In genomic region chr17:27654654-27655524, GRCh38 we compare ENCODE assay signal across 8 cellular contexts. TPM values are rescaled to one million over a fixed set of nuclear protein-coding genes. Genes with fewer than 3 reads are reported as not detected.
DNase-seq lines count a peak whose midpoint lies in the region; ATAC-seq and TF ChIP-seq lines count a peak whose summit lies in the region.

No MANE protein-coding gene starts in this region.

- in situ Hi-C loops in SK-MEL-5 (cut with HindIII; ENCODE audit: low pct_unique_long_range_greater_than_20kb, low sequenced_read_pairs), result no loop called here

- H3K4me1 ChIP-seq in Loucy (ENCODE audit: insufficient read depth, low read length, poor library complexity, severe bottlenecking), result peaks cover 9% of the 10 kb centered on the region
- no peaks in the 10 kb centered on the region for H3K4me1 ChIP-seq in prostate gland (replicated peaks)

- H2AFZ ChIP-seq in Loucy (ENCODE audit: low read length), result peak overlapping the region; percentile 97

- H3K27ac ChIP-seq in prostate gland, result no peak overlapping the region

- H3K9me2 ChIP-seq in Loucy (replicated peaks; ENCODE audit: low read depth, low read length), result no peaks in the 10 kb centered on the region

- no peaks in the 10 kb centered on the region for H3F3A ChIP-seq in Loucy (ENCODE audit: low read depth)

- peak; percentile 96 for DNase-seq in D341Med (ENCODE audit: low spot score)
- DNase-seq in SK-MEL-5 (ENCODE audit: low read depth, low spot score), result peak; percentile 83
- peak; percentile 13 to 51 (median 38) for DNase-seq in activated naive CD4-positive, alpha-beta T cell (lab: John Stamatoyannopoulos, UW)
- DNase-seq in head of caudate nucleus, result peak; percentile 31 to 90 (median 78)
- DNase-seq in prostate gland (ENCODE audit: low spot score), result peak; percentile 36

- no peaks in the 10 kb centered on the region for H3K9me3 ChIP-seq in Loucy (ENCODE audit: insufficient read depth, low read depth, low read length)
- no peaks in the 10 kb centered on the region for H3K9me3 ChIP-seq in prostate gland

- H3K36me3 ChIP-seq in Loucy (ENCODE audit: insufficient read depth, low read length) (no peaks in the 10 kb centered on the region), prostate gland (no peaks in the 10 kb centered on the region)

- WGBS in prostate gland, result 48% methylated on average over 34 of the region's 34 CpGs

- no peaks in the 10 kb centered on the region for H4K20me1 ChIP-seq in Loucy (ENCODE audit: insufficient read depth, low read length, poor library complexity, severe bottlenecking)

- no peaks in the 10 kb centered on the region for H3K79me2 ChIP-seq in Loucy (ENCODE audit: insufficient read depth, low read length)

- intact Hi-C loops in head of caudate nucleus (cut with DNase I) (no loop called here), prostate gland (cut with DNase I) (loop anchor here (2.0 kb wide), 1 partner anchor 102 kb away; no protein-coding TSS in a partner anchor)

- no peak overlapping the region for H3K9ac ChIP-seq in Loucy (ENCODE audit: low read depth, low read length, poor library complexity, severe bottlenecking)

- H3K4me3 ChIP-seq in Loucy (ENCODE audit: low read length, poor library complexity, severe bottlenecking), result no peak overlapping the region
- no peak overlapping the region for H3K4me3 ChIP-seq in prostate gland

- H3K27me3 ChIP-seq in Loucy (ENCODE audit: insufficient read depth, low read length, poor library complexity, severe bottlenecking) (no peaks in the 10 kb centered on the region), prostate gland (replicated peaks; ENCODE audit: insufficient read depth) (no peaks in the 10 kb centered on the region)

- ATAC-seq in GM21576 (IDR thresholded peaks at IDR 0.05; ENCODE audit: unreplicated experiment) (peak; percentile 63), HG03039 (IDR thresholded peaks at IDR 0.05; ENCODE audit: unreplicated experiment) (no peak)

- no peak overlapping the region for H3K4me2 ChIP-seq in Loucy (ENCODE audit: low read depth, low read length, poor library complexity, severe bottlenecking)

- TF ChIP-seq CTCF in Loucy (conservative IDR thresholded peaks at IDR 0.05; ENCODE audit: low read length) (peak; percentile 99), prostate gland (IDR thresholded peaks at IDR 0.05) (peak; percentile 79 to 91 (median 83))

- TF ChIP-seq POLR2A in prostate gland (IDR thresholded peaks at IDR 0.05), result no peak

RNA-seq across cellular contexts. Expression of gene LGALS9, which starts 23.9 kb away (rescaled TPM):
- not detected in 2 replicates for total RNA-seq in SK-MEL-5 (2014; rRNA removed; shearing (Covaris generic))
- 0.40 and 0.42 TPM in 2 replicates for polyA plus RNA-seq in SK-MEL-5 (2015; cell fraction: cytosol; rRNA removed)
- polyA plus RNA-seq in SK-MEL-5 (2015; cell fraction: nucleus; rRNA removed), result 0.51 and 0.91 TPM in 2 replicates
- 10 to 100 TPM in 1 of 2 donors, 1 to 10 TPM in 1; 7.2 to 16.7 TPM for total RNA-seq in prostate gland

Comparison
In these comparisons a context has a peak if more than half of its experiments do, and no peak if none do; other contexts are left out.
1. DNase-seq: peak in every context shown above with its lines; median percentile 96 in D341Med; 83 in SK-MEL-5; 78 in head of caudate nucleus; 38 in activated naive CD4-positive, alpha-beta T cell; 36 in prostate gland.